In the genomic region with DNA sequence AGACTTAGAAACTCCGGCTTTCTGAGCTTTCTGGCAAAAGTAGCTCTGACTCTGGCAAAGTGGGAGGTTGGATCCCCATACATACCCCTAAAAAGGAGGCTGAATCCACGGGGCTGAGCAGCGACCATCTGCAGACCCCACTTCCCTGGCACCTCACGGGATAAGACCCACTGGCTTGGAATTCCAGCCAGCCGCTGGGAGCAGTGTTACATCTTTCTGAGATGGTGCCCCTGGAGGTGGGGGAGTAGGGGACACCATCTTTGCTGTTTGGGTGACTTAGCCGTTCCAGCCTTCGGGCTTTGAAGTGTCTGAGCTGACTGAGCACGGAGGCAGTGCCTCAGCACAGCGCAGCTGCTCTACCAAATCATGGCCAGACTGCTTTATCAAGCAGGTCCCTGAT, we compare ENCODE assay signal across 2 cellular contexts.
TF ChIP-seq lines count a peak whose summit lies in the region.

No MANE protein-coding gene starts in this region.

TF ChIP-seq in HepG2, 621 proteins besides CTCF, POLR2A, EP300 and RAD21:
- TF ChIP-seq, protein P1, sequence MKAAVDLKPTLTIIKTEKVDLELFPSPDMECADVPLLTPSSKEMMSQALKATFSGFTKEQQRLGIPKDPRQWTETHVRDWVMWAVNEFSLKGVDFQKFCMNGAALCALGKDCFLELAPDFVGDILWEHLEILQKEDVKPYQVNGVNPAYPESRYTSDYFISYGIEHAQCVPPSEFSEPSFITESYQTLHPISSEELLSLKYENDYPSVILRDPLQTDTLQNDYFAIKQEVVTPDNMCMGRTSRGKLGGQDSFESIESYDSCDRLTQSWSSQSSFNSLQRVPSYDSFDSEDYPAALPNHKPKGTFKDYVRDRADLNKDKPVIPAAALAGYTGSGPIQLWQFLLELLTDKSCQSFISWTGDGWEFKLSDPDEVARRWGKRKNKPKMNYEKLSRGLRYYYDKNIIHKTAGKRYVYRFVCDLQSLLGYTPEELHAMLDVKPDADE (CRISPR knock-in tag; IDR thresholded peaks at IDR 0.05), result no peak
- TF ChIP-seq ZNF773 (CRISPR knock-in tag; IDR thresholded peaks at IDR 0.05; ENCODE audit: borderline replicate concordance) (no peak), ZNF558 (CRISPR knock-in tag; IDR thresholded peaks at IDR 0.05; ENCODE audit: borderline replicate concordance) (no peak)
- TF ChIP-seq, protein P2, sequence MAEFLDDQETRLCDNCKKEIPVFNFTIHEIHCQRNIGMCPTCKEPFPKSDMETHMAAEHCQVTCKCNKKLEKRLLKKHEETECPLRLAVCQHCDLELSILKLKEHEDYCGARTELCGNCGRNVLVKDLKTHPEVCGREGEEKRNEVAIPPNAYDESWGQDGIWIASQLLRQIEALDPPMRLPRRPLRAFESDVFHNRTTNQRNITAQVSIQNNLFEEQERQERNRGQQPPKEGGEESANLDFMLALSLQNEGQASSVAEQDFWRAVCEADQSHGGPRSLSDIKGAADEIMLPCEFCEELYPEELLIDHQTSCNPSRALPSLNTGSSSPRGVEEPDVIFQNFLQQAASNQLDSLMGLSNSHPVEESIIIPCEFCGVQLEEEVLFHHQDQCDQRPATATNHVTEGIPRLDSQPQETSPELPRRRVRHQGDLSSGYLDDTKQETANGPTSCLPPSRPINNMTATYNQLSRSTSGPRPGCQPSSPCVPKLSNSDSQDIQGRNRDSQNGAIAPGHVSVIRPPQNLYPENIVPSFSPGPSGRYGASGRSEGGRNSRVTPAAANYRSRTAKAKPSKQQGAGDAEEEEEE (CRISPR knock-in tag; IDR thresholded peaks at IDR 0.05; ENCODE audit: borderline replicate concordance), result no peak
- TF ChIP-seq, protein P3, sequence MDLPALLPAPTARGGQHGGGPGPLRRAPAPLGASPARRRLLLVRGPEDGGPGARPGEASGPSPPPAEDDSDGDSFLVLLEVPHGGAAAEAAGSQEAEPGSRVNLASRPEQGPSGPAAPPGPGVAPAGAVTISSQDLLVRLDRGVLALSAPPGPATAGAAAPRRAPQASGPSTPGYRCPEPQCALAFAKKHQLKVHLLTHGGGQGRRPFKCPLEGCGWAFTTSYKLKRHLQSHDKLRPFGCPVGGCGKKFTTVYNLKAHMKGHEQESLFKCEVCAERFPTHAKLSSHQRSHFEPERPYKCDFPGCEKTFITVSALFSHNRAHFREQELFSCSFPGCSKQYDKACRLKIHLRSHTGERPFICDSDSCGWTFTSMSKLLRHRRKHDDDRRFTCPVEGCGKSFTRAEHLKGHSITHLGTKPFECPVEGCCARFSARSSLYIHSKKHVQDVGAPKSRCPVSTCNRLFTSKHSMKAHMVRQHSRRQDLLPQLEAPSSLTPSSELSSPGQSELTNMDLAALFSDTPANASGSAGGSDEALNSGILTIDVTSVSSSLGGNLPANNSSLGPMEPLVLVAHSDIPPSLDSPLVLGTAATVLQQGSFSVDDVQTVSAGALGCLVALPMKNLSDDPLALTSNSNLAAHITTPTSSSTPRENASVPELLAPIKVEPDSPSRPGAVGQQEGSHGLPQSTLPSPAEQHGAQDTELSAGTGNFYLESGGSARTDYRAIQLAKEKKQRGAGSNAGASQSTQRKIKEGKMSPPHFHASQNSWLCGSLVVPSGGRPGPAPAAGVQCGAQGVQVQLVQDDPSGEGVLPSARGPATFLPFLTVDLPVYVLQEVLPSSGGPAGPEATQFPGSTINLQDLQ (CRISPR knock-in tag; IDR thresholded peaks at IDR 0.05), result no peak
- TF ChIP-seq, protein P4, sequence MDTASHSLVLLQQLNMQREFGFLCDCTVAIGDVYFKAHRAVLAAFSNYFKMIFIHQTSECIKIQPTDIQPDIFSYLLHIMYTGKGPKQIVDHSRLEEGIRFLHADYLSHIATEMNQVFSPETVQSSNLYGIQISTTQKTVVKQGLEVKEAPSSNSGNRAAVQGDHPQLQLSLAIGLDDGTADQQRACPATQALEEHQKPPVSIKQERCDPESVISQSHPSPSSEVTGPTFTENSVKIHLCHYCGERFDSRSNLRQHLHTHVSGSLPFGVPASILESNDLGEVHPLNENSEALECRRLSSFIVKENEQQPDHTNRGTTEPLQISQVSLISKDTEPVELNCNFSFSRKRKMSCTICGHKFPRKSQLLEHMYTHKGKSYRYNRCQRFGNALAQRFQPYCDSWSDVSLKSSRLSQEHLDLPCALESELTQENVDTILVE (CRISPR knock-in tag; IDR thresholded peaks at IDR 0.05), result no peak

TF ChIP-seq in H1, 55 proteins besides CTCF, POLR2A, EP300 and RAD21:
- TF ChIP-seq, protein P5, sequence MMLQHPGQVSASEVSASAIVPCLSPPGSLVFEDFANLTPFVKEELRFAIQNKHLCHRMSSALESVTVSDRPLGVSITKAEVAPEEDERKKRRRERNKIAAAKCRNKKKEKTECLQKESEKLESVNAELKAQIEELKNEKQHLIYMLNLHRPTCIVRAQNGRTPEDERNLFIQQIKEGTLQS (IDR thresholded peaks at IDR 0.05; ENCODE audit: insufficient read depth, low read depth, low read length), result no peak
- TF ChIP-seq CTBP2 (IDR thresholded peaks at IDR 0.05; ENCODE audit: borderline replicate concordance, insufficient read depth, insufficient read length, low read length) (no peak), NANOG (IDR thresholded peaks at IDR 0.05; ENCODE audit: insufficient read depth, low read depth, low read length, poor library complexity, severe bottlenecking) (no peak), TAF1 (IDR thresholded peaks at IDR 0.05; ENCODE audit: low read depth, low read length) (no peak), SUZ12 (IDR thresholded peaks at IDR 0.05; ENCODE audit: low read length) (no peak), GTF2F1 (IDR thresholded peaks at IDR 0.05; ENCODE audit: borderline replicate concordance, low read depth, low read length) (no peak), BCL11A (IDR thresholded peaks at IDR 0.05; ENCODE audit: low read depth in 2 of 2, low read length in 2 of 2) (no peak)
TF ChIP-seq in H1: peak in this region for 0.
